Comparison of ENCODE assay signal across 16 cellular contexts in the genomic region with DNA sequence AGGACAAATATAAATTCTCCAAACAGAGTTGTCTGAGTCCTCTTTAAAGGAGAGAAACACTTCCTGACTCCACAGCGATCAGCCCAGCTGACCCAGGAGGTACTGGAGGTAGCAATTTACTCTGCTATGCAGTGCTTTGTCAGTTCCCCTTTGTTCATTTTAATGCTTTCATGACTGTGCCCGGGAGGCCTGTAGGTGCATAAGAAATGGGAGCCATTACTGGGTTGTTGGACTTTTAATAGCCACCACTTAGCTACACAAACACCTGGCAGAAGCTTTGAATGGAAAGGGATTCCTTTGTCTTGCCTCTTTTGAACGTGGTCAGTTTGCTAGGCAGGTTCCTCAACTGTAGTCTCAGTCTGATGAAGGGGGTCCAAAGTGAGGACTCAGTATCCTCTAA. TPM values are rescaled to one million over a fixed set of nuclear protein-coding genes. Genes with fewer than 3 reads are reported as not detected.
DNase-seq lines count a peak whose midpoint lies in the region; FAIRE-seq and TF ChIP-seq lines count a peak whose summit lies in the region.
"Had no signal": no experiment of that assay in that cellular context is flagged by ENCODE, and none has a peak within 500 bp of the region (broad histone marks: within the 10 kb centered on the region; RNA-seq: fewer than 3 reads in every experiment).

No MANE protein-coding gene starts in this region.

- H3K9me3 Mint-ChIP-seq in H9: peaks cover 65 to 67% of the 10 kb centered on the region in 2 experiments

- no peak overlapping the region for H3K14ac ChIP-seq in H9 (ENCODE audit: insufficient read depth, low read length)
- no peak overlapping the region for H3K14ac ChIP-seq in H1 (ENCODE audit: insufficient read length)

- intact Hi-C loops in ascending aorta (cut with DNase I): no loop called here

- TF ChIP-seq CTCF in H9 (conservative IDR thresholded peaks at IDR 0.05) (no peak), H1 (IDR thresholded peaks at IDR 0.05; ENCODE audit: control extremely low read depth in 1 of 3, insufficient read depth in 1 of 3, low read depth in 1 of 3, low read length in 3 of 3) (no peak), ascending aorta (IDR thresholded peaks at IDR 0.05) (no peak)

- H3K9me3 ChIP-seq in H9 (ENCODE audit: control insufficient read depth, low read depth, low read length) (peaks cover 21% of the 10 kb centered on the region), H1 (ENCODE audit: insufficient read depth in 2 of 2, low read depth in 1 of 2, low read length in 1 of 2) (no peaks in the 10 kb centered on the region), ascending aorta (no peaks in the 10 kb centered on the region)
- H3K9me3 ChIP-seq: Caco-2, MG63, SJSA1 had no signal

- WGBS in H9 (ENCODE audit: extremely low coverage, insufficient read length, low lambda C conversion rate): no CpG with 5 or more reads among the region's 3 CpGs
- WGBS in H1 (ENCODE audit: extremely low coverage in 1 of 2, insufficient coverage in 1 of 2, insufficient read length in 1 of 2, insufficient replicate concordance in 2 of 2, low coverage in 1 of 2, low lambda C conversion rate in 2 of 2, missing lambda C conversion rate in 1 of 2), 2 experiments: 2% methylated on average over 3 of the region's 3 CpGs; no CpG with 5 or more reads in 1 of the 2 experiments

- no peak overlapping the region for H2BK12ac ChIP-seq in H9 (ENCODE audit: insufficient read length, low read depth, low read length)
- no peak overlapping the region for H2BK12ac ChIP-seq in H1 (ENCODE audit: low read depth, low read length)

- no peaks in the 10 kb centered on the region for H3K23me2 ChIP-seq in H9 (ENCODE audit: insufficient read length, low read depth, low read length, poor library complexity, severe bottlenecking)
- no peaks in the 10 kb centered on the region for H3K23me2 ChIP-seq in H1 (ENCODE audit: low read depth, low read length)

- H2BK120ac ChIP-seq in H9 (ENCODE audit: low read depth, low read length, poor library complexity, severe bottlenecking): no peak overlapping the region
- no peak overlapping the region for H2BK120ac ChIP-seq in H1 (replicated peaks; ENCODE audit: low read depth, low read length)

- H3K79me1 ChIP-seq in H9 (ENCODE audit: insufficient read depth, low read depth, low read length, poor library complexity, severe bottlenecking) (no peaks in the 10 kb centered on the region), H1 (ENCODE audit: low read depth, low read length) (no peaks in the 10 kb centered on the region)

- no peak overlapping the region for H4K91ac ChIP-seq in H9 (ENCODE audit: insufficient read length, low read depth, low read length)
- no peak overlapping the region for H4K91ac ChIP-seq in H1 (replicated peaks; ENCODE audit: insufficient read length, low read length)

- TF ChIP-seq RAD21 in H1 (IDR thresholded peaks at IDR 0.05 in 1 of 2, conservative IDR thresholded peaks at IDR 0.05 in 1 of 2; ENCODE audit: low read depth in 2 of 2, low read length in 2 of 2): no peak; a peak in 1 of 4 replicates

- H3K4me3 ChIP-seq in H1 (ENCODE audit: extremely low read depth in 1 of 4, insufficient read depth in 2 of 4, low read depth in 3 of 4, low read length in 4 of 4) (peak overlapping the region in 1 of 4 experiments; percentile 15; a peak in 1 of 8 replicates), ascending aorta (no peak overlapping the region)
- H3K4me3 ChIP-seq: MG63, PC-9, SJSA1 had no signal

- H4K8ac ChIP-seq in H9 (replicated peaks; ENCODE audit: insufficient read length, low read depth, low read length): no peak overlapping the region
- no peak overlapping the region for H4K8ac ChIP-seq in H1 (ENCODE audit: extremely low read depth, insufficient read depth, low read length)

- H3K27ac ChIP-seq in H9 (ENCODE audit: insufficient read length, low read depth, low read length): no peak overlapping the region
- H3K27ac ChIP-seq in H1 (ENCODE audit: low read depth, low read length): no peak overlapping the region
- no peak overlapping the region for H3K27ac ChIP-seq in ascending aorta
- H3K27ac ChIP-seq: PC-9, SJSA1 had no signal

- H2BK15ac ChIP-seq in H9 (ENCODE audit: low read depth, low read length): no peak overlapping the region
- H2BK15ac ChIP-seq in H1 (ENCODE audit: low read length): no peak overlapping the region

- peak; percentile 72 for DNase-seq in H9
- DNase-seq in NCI-H1105 treated with DMSO at 0.1 percent for 48 hours (lab: John Stamatoyannopoulos, UW): peak; percentile 60
- DNase-seq in H1 (ENCODE audit: low read depth in 1 of 2, low spot score in 2 of 2): peak; percentile 47 to 58
- peak; percentile 67 for DNase-seq in islet precursor cell
- DNase-seq in glomerular visceral epithelial cell (ENCODE audit: extremely low spot score): no peak
- no peak for DNase-seq in ascending aorta (ENCODE audit: low spot score in 2 of 2)
- DNase-seq in NK-92 (lab: John Stamatoyannopoulos, UW; ENCODE audit: unreplicated experiment): no peak
- DNase-seq: Caco-2, IMR-90, Karpas-422, MG63, NCI-H2227 treated with DMSO at 0.1 percent for 48 hours, NCI-H524 treated with DMSO at 0.1 percent for 48 hours, PC-9, T-helper 2 cell had no signal

- H3K36me3 Mint-ChIP-seq in H9 (ENCODE audit: insufficient read depth in 1 of 3, low read depth in 3 of 3): peaks cover 0 to 13% (median 10%) of the 10 kb centered on the region in 3 experiments; a peak in 3 of 7 replicates

- H3K4ac ChIP-seq in H9 (ENCODE audit: low read depth, low read length): no peak overlapping the region
- H3K4ac ChIP-seq in H1 (replicated peaks; ENCODE audit: insufficient read length, low read depth, low read length): no peak overlapping the region

- FAIRE-seq in H1 (lab: Jason Lieb, UNC): peak; percentile 83

- H2BK5ac ChIP-seq in H9 (ENCODE audit: insufficient read length, low read length) (no peak overlapping the region), H1 (ENCODE audit: low read depth, low read length) (no peak overlapping the region)

- H3K9ac ChIP-seq in H9 (ENCODE audit: extremely low read depth, insufficient read length, low read length) (no peak overlapping the region), H1 (replicated peaks in 1 of 4; ENCODE audit: extremely low read depth in 1 of 4, low read depth in 3 of 4, low read length in 3 of 4) (no peak overlapping the region)

- peaks cover 17% of the 10 kb centered on the region for H3K27me3 Mint-ChIP-seq in H9 (ENCODE audit: low read depth)

- H3K18ac ChIP-seq in H9 (ENCODE audit: insufficient read length, low read depth, low read length) (no peak overlapping the region), H1 (ENCODE audit: extremely low read depth, low read length) (no peak overlapping the region; the same call in 1 of the 2 replicates)

- H3T11ph ChIP-seq in H9 (ENCODE audit: low read length): no peak overlapping the region

- peak overlapping the region in 1 of 3 experiments; percentile 90; a peak in 1 of 7 replicates for H3K27ac Mint-ChIP-seq in H9

- peak overlapping the region in 1 of 2 experiments; percentile 2; a peak in 1 of 5 replicates for H3K4me3 Mint-ChIP-seq in H9

- H4K5ac ChIP-seq in H9 (ENCODE audit: insufficient read length, low read depth, low read length): no peak overlapping the region
- no peak overlapping the region for H4K5ac ChIP-seq in H1 (ENCODE audit: insufficient read length, low read depth, low read length)

- H3K79me2 ChIP-seq in H9 (ENCODE audit: insufficient read depth, low read length): no peaks in the 10 kb centered on the region
- no peaks in the 10 kb centered on the region for H3K79me2 ChIP-seq in H1 (ENCODE audit: control insufficient read depth in 1 of 2, insufficient read depth in 2 of 2, low read length in 2 of 2)

- H2AK5ac ChIP-seq in H9 (ENCODE audit: insufficient read length, low read length): no peak overlapping the region
- H2AK5ac ChIP-seq in H1 (ENCODE audit: low read depth, low read length): no peak overlapping the region

- no peak for TF ChIP-seq POLR2A in H1 (IDR thresholded peaks at IDR 0.05; ENCODE audit: control extremely low read depth in 1 of 2, low read depth in 2 of 2, low read length in 2 of 2)

- H2AFZ ChIP-seq in H9 (ENCODE audit: low read length) (no peak overlapping the region), H1 (ENCODE audit: low read length) (no peak overlapping the region)
- H2AFZ ChIP-seq: PC-9 had no signal

- H4K20me1 ChIP-seq in H9 (ENCODE audit: control insufficient read depth, insufficient read depth, insufficient read length) (no peaks in the 10 kb centered on the region), H1 (replicated peaks in 1 of 2; ENCODE audit: control insufficient read depth in 1 of 2, insufficient read depth in 2 of 2, low read length in 2 of 2) (no peaks in the 10 kb centered on the region)

- peak in 1 of 2 experiments; percentile 88; a peak in 1 of 3 replicates for TF ChIP-seq EP300 in H1 (IDR thresholded peaks at IDR 0.05; ENCODE audit: borderline replicate concordance in 1 of 2, low read depth in 2 of 2, low read length in 2 of 2)

- peaks cover 24 to 34% of the 10 kb centered on the region in 2 experiments for H3K4me1 Mint-ChIP-seq in H9

- H3K27me3 ChIP-seq in H9 (ENCODE audit: insufficient read depth, low read length) (no peaks in the 10 kb centered on the region; the same call in 1 of the 2 replicates), H1 (replicated peaks in 1 of 4; ENCODE audit: control insufficient read depth in 3 of 4, extremely low read depth in 1 of 4, insufficient read depth in 3 of 4, low read length in 3 of 4) (peaks cover 0 to 11% (median 0%) of the 10 kb centered on the region in 4 experiments; a peak in 4 of 7 replicates), ascending aorta (no peaks in the 10 kb centered on the region)
- H3K27me3 ChIP-seq: MG63, SJSA1 had no signal

- CTCF ChIA-PET in H1 (lab: Charles Lee; ENCODE audit: partially characterized antibody): interaction anchor here (0.8 kb wide), 1 partner anchor 11 kb away, joined by 3 read pairs; no protein-coding TSS in a partner anchor

- POLR2A ChIA-PET in H1 (lab: Charles Lee; ENCODE audit: partially characterized antibody): no interaction called here

- H3K23ac ChIP-seq in H9 (ENCODE audit: insufficient read length, low read depth, low read length) (no peak overlapping the region), H1 (ENCODE audit: insufficient read length) (no peak overlapping the region)

- H3K4me1 ChIP-seq in H9 (ENCODE audit: insufficient read depth, low read length) (peaks cover 5% of the 10 kb centered on the region; the same call in 1 of the 2 replicates), H1 (replicated peaks in 1 of 4; ENCODE audit: control insufficient read depth in 3 of 4, insufficient read depth in 4 of 4, low read length in 3 of 4) (peaks cover 0 to 7% (median 4%) of the 10 kb centered on the region in 4 experiments; a peak in 4 of 7 replicates), ascending aorta (no peaks in the 10 kb centered on the region)
- H3K4me1 ChIP-seq: Caco-2, SJSA1 had no signal

- H3K4me2 ChIP-seq in H9 (ENCODE audit: insufficient read depth, insufficient read length, low read length) (no peak overlapping the region), H1 (ENCODE audit: insufficient read depth in 1 of 2, low read depth in 2 of 2, low read length in 2 of 2) (peak overlapping the region; percentile 25 to 43)
- H3K4me2 ChIP-seq: PC-9 had no signal

- no peak overlapping the region for H3K56ac ChIP-seq in H9 (ENCODE audit: insufficient read length, low read depth, low read length)
- H3K56ac ChIP-seq in H1 (replicated peaks; ENCODE audit: insufficient read length, low read depth, low read length): no peak overlapping the region

- no peak overlapping the region for H2BK20ac ChIP-seq in H9 (ENCODE audit: low read depth, low read length, poor library complexity, severe bottlenecking)
- no peak overlapping the region for H2BK20ac ChIP-seq in H1 (ENCODE audit: low read length)

- H3K36me3 ChIP-seq in H1 (ENCODE audit: control insufficient read depth in 2 of 4, insufficient read depth in 4 of 4, low read length in 3 of 4) (no peaks in the 10 kb centered on the region), ascending aorta (no peaks in the 10 kb centered on the region)
- H3K36me3 ChIP-seq: MG63, SJSA1 had no signal

RNA-seq across cellular contexts. Expression of a gene that starts 59.0 kb away (rescaled TPM):
- total RNA-seq in H9 (2021) (14.6 and 15.7 TPM in 2 replicates), ascending aorta (2.3 TPM)
- 7.3 TPM in 2 replicates for total RNA-seq in H1 (2021; fragmentation: NEBNext Ultra II Directional; extraction: Animal tissue kit (Norgen Biotek cat#: 25700))
- 1.9 and 2.0 TPM in 2 replicates for polyA plus RNA-seq in H1 (2011; rRNA removed)
- polyA plus RNA-seq in H1 (2011; cell fraction: cytosol; rRNA removed): 1.9 TPM
- polyA plus RNA-seq in H1 (2011; cell fraction: nucleus; rRNA removed): 3.3 TPM
- polyA plus RNA-seq in H1 (2012, experiment 1 of 2): 3.2 to 5.6 TPM (median 3.8 TPM) in 4 replicates
- 0.24 TPM for polyA plus RNA-seq in H1 (2012, experiment 2 of 2)
- 3.8 TPM for polyA plus RNA-seq in H1 (2013, experiment 1 of 2)
- polyA plus RNA-seq in H1 (2013, experiment 2 of 2): 3.1 TPM
- polyA minus RNA-seq in H1 (2011; rRNA and poly(A)+ RNA removed): 8.3 and 14.1 TPM in 2 replicates
- 5.1 TPM for polyA minus RNA-seq in H1 (2011; cell fraction: cytosol; rRNA and poly(A)+ RNA removed)
- 13.7 TPM for polyA minus RNA-seq in H1 (2011; cell fraction: nucleus; rRNA and poly(A)+ RNA removed)
- total RNA-seq: PC-9 had no signal

Comparison
In these comparisons a context has a peak if more than half of its experiments do, and no peak if none do; other contexts are left out.
1. DNase-seq: peak in H9 (single experiment), NCI-H1105 treated with DMSO at 0.1 percent for 48 hours (single experiment), H1 (2 of 2) and islet precursor cell (single experiment); none in glomerular visceral epithelial cell (single experiment), ascending aorta (0 of 2) and NK-92 (single experiment).